Comparison of ENCODE assay signal across 14 cellular contexts in the genomic region with DNA sequence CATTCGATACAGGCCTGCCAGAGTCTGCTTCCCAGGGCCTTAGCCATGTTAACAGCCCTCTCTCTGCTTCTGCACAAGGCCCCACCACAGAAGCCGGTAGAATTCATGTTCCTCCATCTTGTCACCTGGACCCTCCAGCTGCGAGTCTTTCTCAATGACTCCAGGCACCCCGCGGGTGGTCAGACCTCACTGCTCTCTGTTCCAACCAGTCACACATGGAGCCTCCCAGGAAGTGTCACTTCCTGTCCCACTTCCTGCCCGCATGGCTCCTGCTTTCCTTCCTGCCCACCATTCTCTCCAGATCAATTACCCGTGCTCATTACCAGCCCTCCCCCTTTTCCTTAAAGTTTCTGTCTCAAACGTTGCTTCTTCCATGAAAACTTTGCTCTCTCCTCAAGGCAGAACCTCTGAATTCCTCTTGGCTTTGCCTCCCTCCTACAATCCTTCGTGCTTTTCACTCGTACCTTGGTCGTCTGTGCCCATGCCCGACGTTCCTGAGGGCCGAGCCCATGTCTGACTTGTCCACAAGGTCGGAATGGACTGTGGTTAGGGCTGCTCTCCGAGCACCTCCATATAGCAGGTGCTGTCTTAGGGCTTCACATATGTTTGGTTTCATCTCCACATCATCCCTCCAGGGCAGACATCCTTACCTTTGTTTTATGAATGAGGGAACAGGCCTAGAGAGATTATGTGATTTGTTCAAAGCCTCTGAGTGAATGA.
DNase-seq lines count a peak whose midpoint lies in the region; ATAC-seq and TF ChIP-seq lines count a peak whose summit lies in the region.
"Had no signal": no experiment of that assay in that cellular context is flagged by ENCODE, and none has a peak within 500 bp of the region (broad histone marks: within the 10 kb centered on the region; RNA-seq: fewer than 3 reads in every experiment).

No MANE protein-coding gene starts in this region.

- peak overlapping the region; percentile 17; the same call in 1 of the 2 replicates for H3K4me2 ChIP-seq in DOHH2 (ENCODE audit: low read length)

- H3K4me1 ChIP-seq in A673 (ENCODE audit: insufficient read depth, low read length, poor library complexity, severe bottlenecking) (peaks cover 57% of the 10 kb centered on the region), DOHH2 (ENCODE audit: control insufficient read depth, low read length) (peaks cover 10% of the 10 kb centered on the region), lung (ENCODE audit: control insufficient read depth in 2 of 2, insufficient read depth in 2 of 2, low read length in 2 of 2) (peaks cover 8 to 25% of the 10 kb centered on the region in 2 donors), HAP-1 (no peaks in the 10 kb centered on the region)
- H3K4me1 ChIP-seq: colonic mucosa had no signal

- CTCF ChIA-PET in A673 (lab: Charles Lee): no interaction called here

- no peak overlapping the region for H3K4me3 ChIP-seq in A673 (ENCODE audit: low read depth, low read length, poor library complexity, severe bottlenecking)
- no peak overlapping the region for H3K4me3 ChIP-seq in DOHH2 (ENCODE audit: low read length)
- H3K4me3 ChIP-seq in SK-N-MC: peak overlapping the region; percentile 39; the same call in 1 of the 2 replicates
- H3K4me3 ChIP-seq in lung: no peak overlapping the region
- H3K4me3 ChIP-seq in HAP-1: no peak overlapping the region
- H3K4me3 ChIP-seq in foreskin fibroblast (ENCODE audit: low read depth in 1 of 2, low read length in 2 of 2): no peak overlapping the region
- H3K4me3 ChIP-seq: colonic mucosa, mucosa of descending colon had no signal

- intact Hi-C loops in A673 (cut with micrococcal nuclease; ENCODE audit: unreplicated experiment): no loop called here

- ATAC-seq in lung (ENCODE audit: insufficient read depth, low FRiP score): no peak
- ATAC-seq: mucosa of descending colon had no signal

- H3K27me3 ChIP-seq in A673 (replicated peaks; ENCODE audit: insufficient read depth, low read depth, low read length, poor library complexity) (no peaks in the 10 kb centered on the region), DOHH2 (ENCODE audit: control insufficient read depth, low read length) (peaks cover 12% of the 10 kb centered on the region), lung (ENCODE audit: control insufficient read depth, insufficient read depth) (no peaks in the 10 kb centered on the region), HAP-1 (ENCODE audit: low read depth) (no peaks in the 10 kb centered on the region)
- H3K27me3 ChIP-seq: colonic mucosa had no signal

- H3K27ac ChIP-seq in A673 (ENCODE audit: low read depth, low read length, poor library complexity, severe bottlenecking): peak overlapping the region; percentile 73
- no peak overlapping the region for H3K27ac ChIP-seq in DOHH2 (ENCODE audit: low read depth, low read length)
- peak overlapping the region; percentile 84 for H3K27ac ChIP-seq in SK-N-MC
- H3K27ac ChIP-seq in lung (ENCODE audit: low read depth in 1 of 2, low read length in 1 of 2): peak overlapping the region; percentile 41 to 90
- H3K27ac ChIP-seq: colonic mucosa had no signal

- POLR2A ChIA-PET in A673 (lab: Charles Lee; ENCODE audit: low non-redundant PET): no interaction called here

- no peaks in the 10 kb centered on the region for H3F3A ChIP-seq in DOHH2 (ENCODE audit: control insufficient read depth, insufficient read depth)

- DNase-seq in A673 (ENCODE audit: low spot score) (peak; percentile 91), SK-N-MC (ENCODE audit: low read depth, low spot score) (peak; percentile 32), lung (ENCODE audit: low spot score) (no peak), HAP-1 (ENCODE audit: low spot score in 2 of 2) (no peak), foreskin fibroblast (no peak), cortex of kidney (lab: John Stamatoyannopoulos, UW) (no peak), SKM-1 treated with dmso at 0.1 percent for 144 hours (lab: John Stamatoyannopoulos, UW; ENCODE audit: unreplicated experiment) (no peak)
- DNase-seq: colonic mucosa, HCEC 1CT, mucosa of descending colon, NCI-H1436 treated with DMSO at 0.1 percent for 48 hours, NCI-H2227 treated with DMSO at 0.1 percent for 48 hours, nucleus accumbens had no signal

- H3K79me2 ChIP-seq in DOHH2 (ENCODE audit: control insufficient read depth, low read length): no peaks in the 10 kb centered on the region

- H4K20me1 ChIP-seq in DOHH2 (ENCODE audit: control insufficient read depth, insufficient read depth, low read depth, low read length): no peaks in the 10 kb centered on the region

- 63 to 68% methylated on average over 16 of the region's 16 CpGs for WGBS in lung, 2 donors

- H3K36me3 ChIP-seq in A673 (ENCODE audit: insufficient read depth, low read length, poor library complexity, severe bottlenecking): no peaks in the 10 kb centered on the region
- no peaks in the 10 kb centered on the region for H3K36me3 ChIP-seq in DOHH2 (ENCODE audit: control insufficient read depth, low read length)
- no peaks in the 10 kb centered on the region for H3K36me3 ChIP-seq in SK-N-MC (ENCODE audit: insufficient read depth, low read length)
- H3K36me3 ChIP-seq in lung (ENCODE audit: control insufficient read depth in 2 of 2, insufficient read depth in 2 of 2, low read length in 2 of 2): no peaks in the 10 kb centered on the region
- H3K36me3 ChIP-seq in HAP-1 (replicated peaks): no peaks in the 10 kb centered on the region
- H3K36me3 ChIP-seq: colonic mucosa had no signal

- no peak for TF ChIP-seq CTCF in A673 (conservative IDR thresholded peaks at IDR 0.05; ENCODE audit: low read depth, low read length)
- TF ChIP-seq CTCF in DOHH2 (IDR thresholded peaks at IDR 0.05; ENCODE audit: low read depth, low read length, poor library complexity, severe bottlenecking): no peak
- no peak for TF ChIP-seq CTCF in lung (IDR thresholded peaks at IDR 0.05; ENCODE audit: control extremely low read depth, extremely low read depth)
- no peak for TF ChIP-seq CTCF in foreskin fibroblast (IDR thresholded peaks at IDR 0.05; ENCODE audit: low read depth, low read length)

- H3K9ac ChIP-seq in SK-N-MC (ENCODE audit: insufficient read length): peak overlapping the region; percentile 29

- BruUV-seq in A673 (replicated peaks; lab: Mats Ljungman, UMichigan): no TSS peak

- in situ Hi-C loops in HAP-1 (cut with MboI; ENCODE audit: low sequenced_read_pairs): no loop called here

- H3K9me2 ChIP-seq in DOHH2 (replicated peaks; ENCODE audit: control insufficient read depth, low read length): no peaks in the 10 kb centered on the region

- no peaks in the 10 kb centered on the region for H3K9me3 ChIP-seq in A673 (ENCODE audit: low read depth, low read length, poor library complexity, severe bottlenecking)
- H3K9me3 ChIP-seq in DOHH2 (ENCODE audit: control insufficient read depth, insufficient read depth, low read length): no peaks in the 10 kb centered on the region
- no peaks in the 10 kb centered on the region for H3K9me3 ChIP-seq in SK-N-MC (ENCODE audit: low read depth, low read length)
- H3K9me3 ChIP-seq in lung (ENCODE audit: control insufficient read depth in 2 of 2, insufficient read depth in 1 of 2, low read length in 1 of 2): no peaks in the 10 kb centered on the region
- no peaks in the 10 kb centered on the region for H3K9me3 ChIP-seq in HAP-1
- H3K9me3 ChIP-seq: colonic mucosa, mucosa of descending colon had no signal

Comparison
In these comparisons a context has a peak if more than half of its experiments do, and no peak if none do; other contexts are left out.
1. DNase-seq: peak in A673 (single experiment) and SK-N-MC (single experiment); none in lung (single experiment), HAP-1 (0 of 2), foreskin fibroblast (0 of 2), cortex of kidney (single experiment) and SKM-1 treated with dmso at 0.1 percent for 144 hours (single experiment).